ENCODE assay signal across 19 cellular contexts in genomic region chr1:109331113-109331512, GRCh38. TPM values are rescaled to one million over a fixed set of nuclear protein-coding genes. Genes with fewer than 3 reads are reported as not detected.
DNase-seq lines count a peak whose midpoint lies in the region; ATAC-seq, FAIRE-seq and TF ChIP-seq lines count a peak whose summit lies in the region.
"Had no signal": no experiment of that assay in that cellular context is flagged by ENCODE, and none has a peak within 500 bp of the region (broad histone marks: within the 10 kb centered on the region; RNA-seq: fewer than 3 reads in every experiment).

No MANE protein-coding gene starts in this region.

- H3K27me3 ChIP-seq in HepG2 (ENCODE audit: control insufficient read depth in 1 of 2, insufficient read depth in 2 of 2, low read length in 2 of 2) (no peaks in the 10 kb centered on the region), right lobe of liver (no peaks in the 10 kb centered on the region), K562 (ENCODE audit: control insufficient read depth in 2 of 2, insufficient read depth in 2 of 2, low read length in 2 of 2) (no peaks in the 10 kb centered on the region)
- H3K27me3 ChIP-seq: BLaER1 had no signal

- no peak for ATAC-seq in HepG2
- no peak for ATAC-seq in right lobe of liver
- ATAC-seq in K562, result no peak

- H3K4me3 ChIP-seq in HepG2 (replicated peaks in 1 of 3; ENCODE audit: insufficient read depth in 1 of 3, low read depth in 2 of 3, low read length in 3 of 3), result no peak overlapping the region
- no peak overlapping the region for H3K4me3 ChIP-seq in right lobe of liver
- H3K4me3 ChIP-seq in HEK293 (ENCODE audit: low read depth, low read length), result no peak overlapping the region
- no peak overlapping the region for H3K4me3 ChIP-seq in K562
- H3K4me3 ChIP-seq: BLaER1, HAP-1 had no signal

- CTCF ChIA-PET in HepG2 (lab: Yijun Ruan, JAX; ENCODE audit: low intra/inter-chr PET ratio, low total read pairs), result no interaction called here
- CTCF ChIA-PET in HEK293 (lab: Yijun Ruan, JAX), result no interaction called here
- CTCF ChIA-PET in K562 (lab: Yijun Ruan, JAX; ENCODE audit: low intra/inter-chr PET ratio), result no interaction called here

- H3K9me1 ChIP-seq in K562 (ENCODE audit: control insufficient read depth, insufficient read depth, low read length), result no peaks in the 10 kb centered on the region

- in situ Hi-C loops in HepG2 (cut with HindIII; ENCODE audit: extremely low pct_ligation_motif_present, low pct_unique_long_range_greater_than_20kb) (no loop called here), K562 (cut with MboI) (no loop called here)

- H3K4me2 ChIP-seq in HepG2 (ENCODE audit: low read depth, low read length) (no peak overlapping the region), K562 (ENCODE audit: insufficient read depth, low read length) (no peak overlapping the region)
- H3K4me2 ChIP-seq: BLaER1 had no signal

- H3K36me3 ChIP-seq in HepG2 (replicated peaks in 1 of 2; ENCODE audit: control insufficient read depth in 1 of 2, insufficient read depth in 2 of 2, low read length in 2 of 2), result peaks cover 18 to 86% of the 10 kb centered on the region in 2 experiments
- peaks cover 0 to 14% (median 3%) of the 10 kb centered on the region in 4 donors for H3K36me3 ChIP-seq in right lobe of liver
- H3K36me3 ChIP-seq in HEK293 (ENCODE audit: control insufficient read depth in 2 of 2, insufficient read depth in 1 of 2, low read length in 2 of 2), result peaks cover 16 to 80% of the 10 kb centered on the region in 2 experiments
- H3K36me3 ChIP-seq in K562 (ENCODE audit: control insufficient read depth, insufficient read depth, low read length), result peaks cover 90% of the 10 kb centered on the region

- TF ChIP-seq CTCF in HepG2 (CRISPR knock-in tag; IDR thresholded peaks at IDR 0.05) (no peak), right lobe of liver (IDR thresholded peaks at IDR 0.05) (no peak), HEK293 (tag by site-specific recombination; IDR thresholded peaks at IDR 0.05) (no peak), K562 (IDR thresholded peaks at IDR 0.05 in 2 of 3, conservative IDR thresholded peaks at IDR 0.05 in 1 of 3; ENCODE audit: insufficient read depth in 2 of 3, low read depth in 1 of 3, low read length in 3 of 3) (no peak)

- BruUV-seq in HepG2 (replicated peaks; lab: Mats Ljungman, UMichigan), result no TSS peak
- BruUV-seq in K562 (replicated peaks; lab: Mats Ljungman, UMichigan), result no TSS peak

- no peak for TF ChIP-seq POLR2A in HepG2 (IDR thresholded peaks at IDR 0.05; ENCODE audit: insufficient read depth in 1 of 2, low read depth in 2 of 2, low read length in 2 of 2)
- TF ChIP-seq POLR2A in right lobe of liver (IDR thresholded peaks at IDR 0.05), result no peak
- no peak for TF ChIP-seq POLR2A in K562 (conservative IDR thresholded peaks at IDR 0.05)

- H4K20me1 ChIP-seq in HepG2 (ENCODE audit: insufficient read depth, low read length) (no peaks in the 10 kb centered on the region), K562 (replicated peaks; ENCODE audit: control insufficient read depth, insufficient read depth, low read length) (no peaks in the 10 kb centered on the region)
- H4K20me1 ChIP-seq: BLaER1 had no signal

- TF ChIP-seq EP300 in HepG2 (IDR thresholded peaks at IDR 0.05; ENCODE audit: low read depth in 2 of 2, low read length in 2 of 2) (no peak), HepG2 (CRISPR knock-in tag; IDR thresholded peaks at IDR 0.05; ENCODE audit: borderline replicate concordance) (no peak), K562 (IDR thresholded peaks at IDR 0.05; ENCODE audit: low read length) (no peak)

- FAIRE-seq in HepG2 (lab: Jason Lieb, UNC), result peak; percentile 23
- FAIRE-seq in K562 (lab: Jason Lieb, UNC), result no peak
- FAIRE-seq: GM12891 had no signal

- H3K4me1 ChIP-seq in HepG2 (ENCODE audit: insufficient read depth, low read length), result no peaks in the 10 kb centered on the region
- no peaks in the 10 kb centered on the region for H3K4me1 ChIP-seq in right lobe of liver
- H3K4me1 ChIP-seq in HEK293 (ENCODE audit: control insufficient read depth, insufficient read depth, low read length), result no peaks in the 10 kb centered on the region
- no peaks in the 10 kb centered on the region for H3K4me1 ChIP-seq in K562 (replicated peaks in 1 of 2; ENCODE audit: control insufficient read depth in 2 of 2, insufficient read depth in 2 of 2, low read length in 2 of 2)
- H3K4me1 ChIP-seq: BLaER1, Caco-2 had no signal

- no peaks in the 10 kb centered on the region for H3K79me2 ChIP-seq in HepG2 (ENCODE audit: insufficient read depth, low read length)
- no peaks in the 10 kb centered on the region for H3K79me2 ChIP-seq in K562 (ENCODE audit: control insufficient read depth, insufficient read depth, low read length)

- H3K9ac ChIP-seq in HepG2 (ENCODE audit: insufficient read depth, low read depth, low read length), result no peak overlapping the region
- H3K9ac ChIP-seq in K562 (ENCODE audit: insufficient read depth in 1 of 2, low read depth in 2 of 2, low read length in 2 of 2), result no peak overlapping the region
- H3K9ac ChIP-seq: BLaER1 had no signal

- 0 out of 2 replicates have a peak, but pooled peaks cover 4% of the 10 kb centered on the region for H3K9me3 ChIP-seq in HepG2 (ENCODE audit: low read length)
- H3K9me3 ChIP-seq in right lobe of liver, result peaks cover 0 to 7% (median 5%) of the 10 kb centered on the region in 4 donors
- H3K9me3 ChIP-seq in HEK293 (ENCODE audit: control insufficient read depth, insufficient read depth, low read depth, low read length), result no peaks in the 10 kb centered on the region
- H3K9me3 ChIP-seq in K562 (replicated peaks; ENCODE audit: control insufficient read depth, insufficient read depth, low read depth, low read length), result peaks cover 15% of the 10 kb centered on the region

- intact Hi-C loops in HepG2 (cut with micrococcal nuclease; ENCODE audit: unreplicated experiment) (no loop called here), right lobe of liver (cut with DNase I) (no loop called here), K562 (cut with micrococcal nuclease) (no loop called here)

- H3K27ac ChIP-seq in HepG2 (ENCODE audit: extremely low read length, insufficient read depth, low read length), result no peak overlapping the region
- no peak overlapping the region for H3K27ac ChIP-seq in right lobe of liver
- no peak overlapping the region for H3K27ac ChIP-seq in HEK293 (ENCODE audit: extremely low read depth, low read depth, low read length)
- H3K27ac ChIP-seq in K562 (ENCODE audit: extremely low read depth, low read depth, low read length), result no peak overlapping the region
- H3K27ac ChIP-seq: BLaER1, HL-60 had no signal

- no peak for DNase-seq in HepG2 (ENCODE audit: low spot score)
- no peak for DNase-seq in right lobe of liver
- DNase-seq in K562 (ENCODE audit: extremely low read depth in 1 of 4, low spot score in 3 of 4), result no peak
- DNase-seq in DMS153 treated with DMSO at 0.1 percent for 48 hours (lab: John Stamatoyannopoulos, UW; ENCODE audit: unreplicated experiment), result no peak
- no peak for DNase-seq in pons (ENCODE audit: low spot score)
- no peak for DNase-seq in DMS 273 (lab: John Stamatoyannopoulos, UW; ENCODE audit: unreplicated experiment)
- DNase-seq: AML-193; Caco-2; CD8-positive, alpha-beta memory T cell; DMS79 treated with DMSO at 0.1 percent for 48 hours; EL; GOT3; HFFc6; KBM-7 had no signal

- TF ChIP-seq RAD21 in HepG2 (CRISPR knock-in tag; IDR thresholded peaks at IDR 0.05) (no peak), K562 (CRISPR knock-in tag; conservative IDR thresholded peaks at IDR 0.05 in 1 of 2, IDR thresholded peaks at IDR 0.05 in 1 of 2) (no peak)

- H2AFZ ChIP-seq in HepG2 (ENCODE audit: low read length), result no peak overlapping the region
- H2AFZ ChIP-seq in K562 (ENCODE audit: low read depth, low read length), result no peak overlapping the region

- POLR2A ChIA-PET in HepG2 (lab: Yijun Ruan, JAX), result no interaction called here
- POLR2A ChIA-PET in HEK293 (lab: Yijun Ruan, JAX), result no interaction called here
- POLR2A ChIA-PET in K562 (lab: Yijun Ruan, JAX), result no interaction called here

RNA-seq across cellular contexts. Expression of gene MYBPHL, which starts 24.3 kb away (rescaled TPM):
- total RNA-seq in HepG2 (2016; rRNA removed; fragmentation: Illumina TruSeq; extraction: Trizol) (3.8 and 5.7 TPM in 2 replicates), right lobe of liver (not detected), K562 (2014; rRNA removed) (0.49 and 0.50 TPM in 2 replicates), K562 (2014; rRNA removed; fragmentation: Illumina TruSeq; extraction: Trizol) (0.33 and 0.57 TPM in 2 replicates), K562 (2015; rRNA removed; fragmentation: Illumina TruSeq; extraction: Trizol) (0.15 and 0.22 TPM in 2 replicates), K562 (2021) (0.34 and 0.66 TPM in 2 replicates)
- 3.1 and 3.6 TPM in 2 replicates for total RNA-seq in HepG2 (2016; cell fraction: cytosol; rRNA removed; fragmentation: Illumina TruSeq; extraction: Trizol; ENCODE audit: low read depth)
- total RNA-seq in HepG2 (2016; cell fraction: insoluble cytoplasmic fraction; rRNA removed; fragmentation: Illumina TruSeq; extraction: Trizol), result 2.8 and 5.0 TPM in 2 replicates
- 3.2 and 3.4 TPM in 2 replicates for total RNA-seq in HepG2 (2016; cell fraction: membrane; rRNA removed; fragmentation: Illumina TruSeq; extraction: Trizol)
- total RNA-seq in HepG2 (2016; cell fraction: nucleus; rRNA removed; fragmentation: Illumina TruSeq; extraction: Trizol), result 2.4 and 2.6 TPM in 2 replicates
- polyA plus RNA-seq in HepG2 (2011; rRNA removed) (3.7 and 6.1 TPM in 2 replicates), K562 (2011; rRNA removed) (0.60 and 1.9 TPM in 2 replicates), K562 (2014; fragmentation: Illumina TruSeq; extraction: Trizol) (0.22 and 0.36 TPM in 2 replicates), K562 (2014; fragmentation: Nextera tagmentation; extraction: Ambion mirVana) (under 1 TPM; 0.20 TPM), K562 (2014; rRNA removed) (0.08 and 0.45 TPM in 2 replicates)
- 4.3 and 4.4 TPM in 2 replicates for polyA plus RNA-seq in HepG2 (2011; cell fraction: cytosol; rRNA removed)
- polyA plus RNA-seq in HepG2 (2011; cell fraction: nucleus; rRNA removed), result 6.0 and 7.0 TPM in 2 replicates
- 2.5 and 2.7 TPM in 2 replicates for polyA plus RNA-seq in HepG2 (2012)
- 2.2 TPM in 2 replicates for polyA plus RNA-seq in HepG2 (2016; cell fraction: cytosol; fragmentation: Illumina TruSeq; extraction: Trizol; ENCODE audit: low read depth)
- polyA plus RNA-seq in HepG2 (2016; cell fraction: insoluble cytoplasmic fraction; fragmentation: Illumina TruSeq; extraction: Trizol; ENCODE audit: low read depth), result 4.9 and 5.8 TPM in 2 replicates
- polyA plus RNA-seq in HepG2 (2016; cell fraction: membrane; fragmentation: Illumina TruSeq; extraction: Trizol; ENCODE audit: low read depth), result 2.6 and 2.9 TPM in 2 replicates
- 4.3 and 5.1 TPM in 2 replicates for polyA plus RNA-seq in HepG2 (2016; cell fraction: nucleus; fragmentation: Illumina TruSeq; extraction: Trizol; ENCODE audit: insufficient read depth, low read depth)
- 0.30 and 3.0 TPM in 2 replicates for polyA minus RNA-seq in HepG2 (2011; rRNA and poly(A)+ RNA removed; ENCODE audit: low replicate concordance)
- polyA minus RNA-seq in HepG2 (2011; cell fraction: cytosol; rRNA and poly(A)+ RNA removed), result 1.1 and 1.3 TPM in 2 replicates
- 2.3 and 2.9 TPM in 2 replicates for polyA minus RNA-seq in HepG2 (2011; cell fraction: nucleus; rRNA and poly(A)+ RNA removed)
- total RNA-seq in K562 (2011; cell fraction: chromatin; rRNA removed; ENCODE audit: low replicate concordance), result 1.2 and 1.7 TPM in 2 replicates
- 1.2 TPM in 2 replicates for total RNA-seq in K562 (2011; cell fraction: nucleolus; rRNA removed)
- total RNA-seq in K562 (2011; cell fraction: nucleoplasm; rRNA removed), result 1.5 TPM in 1 of 2 replicates, not detected in the other
- polyA plus RNA-seq in K562 (2011; cell fraction: cytosol; rRNA removed), result 0.52 and 2.6 TPM in 2 replicates
- 0.73 and 4.1 TPM in 2 replicates for polyA plus RNA-seq in K562 (2011; cell fraction: nucleus; rRNA removed)
- 0.08 and 0.36 TPM in 2 replicates for polyA plus RNA-seq in K562 (2012)
- polyA minus RNA-seq in K562 (2011; rRNA and poly(A)+ RNA removed), result 0.42 and 0.74 TPM in 2 replicates
- polyA minus RNA-seq in K562 (2011; cell fraction: cytosol; rRNA and poly(A)+ RNA removed), result 0.57 TPM in 1 of 2 replicates, not detected in the other
- polyA minus RNA-seq in K562 (2011; cell fraction: nucleus; rRNA and poly(A)+ RNA removed), result 0.56 and 0.67 TPM in 2 replicates
- total RNA-seq: Caco-2; CD8-positive, alpha-beta memory T cell; HFFc6 had no signal
- polyA plus RNA-seq: CD8-positive, alpha-beta memory T cell had no signal

RNA-seq across cellular contexts. Expression of gene PSRC1, which starts 48.2 kb away (rescaled TPM):
- total RNA-seq in HepG2 (2016; rRNA removed; fragmentation: Illumina TruSeq; extraction: Trizol) (26.5 and 28.6 TPM in 2 replicates), right lobe of liver (1 to 10 TPM in 5 of 6 experiments, under 1 TPM in 1; 0.70 to 3.4 (median 1.5) TPM), K562 (2014; rRNA removed) (52.2 and 64.0 TPM in 2 replicates), K562 (2014; rRNA removed; fragmentation: Illumina TruSeq; extraction: Trizol) (27.9 and 28.7 TPM in 2 replicates), K562 (2015; rRNA removed; fragmentation: Illumina TruSeq; extraction: Trizol) (34.7 and 37.0 TPM in 2 replicates), K562 (2021) (51.8 and 55.4 TPM in 2 replicates)
- total RNA-seq in HepG2 (2016; cell fraction: cytosol; rRNA removed; fragmentation: Illumina TruSeq; extraction: Trizol; ENCODE audit: low read depth), result 15.7 and 18.2 TPM in 2 replicates
- 23.7 and 27.5 TPM in 2 replicates for total RNA-seq in HepG2 (2016; cell fraction: insoluble cytoplasmic fraction; rRNA removed; fragmentation: Illumina TruSeq; extraction: Trizol)
- 24.4 and 25.4 TPM in 2 replicates for total RNA-seq in HepG2 (2016; cell fraction: membrane; rRNA removed; fragmentation: Illumina TruSeq; extraction: Trizol)
- total RNA-seq in HepG2 (2016; cell fraction: nucleus; rRNA removed; fragmentation: Illumina TruSeq; extraction: Trizol), result 23.6 and 27.9 TPM in 2 replicates
- polyA plus RNA-seq in HepG2 (2011; rRNA removed) (23.9 and 30.3 TPM in 2 replicates), K562 (2011; rRNA removed) (39.3 and 59.5 TPM in 2 replicates), K562 (2014; fragmentation: Illumina TruSeq; extraction: Trizol) (41.8 and 49.7 TPM in 2 replicates), K562 (2014; fragmentation: Nextera tagmentation; extraction: Ambion mirVana) (1 to 10 TPM; 6.5 to 7.9 TPM), K562 (2014; rRNA removed) (56.1 and 65.2 TPM in 2 replicates)
- polyA plus RNA-seq in HepG2 (2011; cell fraction: cytosol; rRNA removed), result 11.8 and 18.1 TPM in 2 replicates
- 104 and 135 TPM in 2 replicates for polyA plus RNA-seq in HepG2 (2011; cell fraction: nucleus; rRNA removed)
- 12.2 and 19.3 TPM in 2 replicates for polyA plus RNA-seq in HepG2 (2012)
- polyA plus RNA-seq in HepG2 (2016; cell fraction: cytosol; fragmentation: Illumina TruSeq; extraction: Trizol; ENCODE audit: low read depth), result 13.9 and 14.3 TPM in 2 replicates
- 37.5 and 41.0 TPM in 2 replicates for polyA plus RNA-seq in HepG2 (2016; cell fraction: insoluble cytoplasmic fraction; fragmentation: Illumina TruSeq; extraction: Trizol; ENCODE audit: low read depth)
- 24.3 and 27.2 TPM in 2 replicates for polyA plus RNA-seq in HepG2 (2016; cell fraction: membrane; fragmentation: Illumina TruSeq; extraction: Trizol; ENCODE audit: low read depth)
- polyA plus RNA-seq in HepG2 (2016; cell fraction: nucleus; fragmentation: Illumina TruSeq; extraction: Trizol; ENCODE audit: insufficient read depth, low read depth), result 82.1 and 85.7 TPM in 2 replicates
- polyA minus RNA-seq in HepG2 (2011; rRNA and poly(A)+ RNA removed; ENCODE audit: low replicate concordance), result 12.7 and 26.2 TPM in 2 replicates
- 7.7 and 12.2 TPM in 2 replicates for polyA minus RNA-seq in HepG2 (2011; cell fraction: cytosol; rRNA and poly(A)+ RNA removed)
- 12.3 and 21.4 TPM in 2 replicates for polyA minus RNA-seq in HepG2 (2011; cell fraction: nucleus; rRNA and poly(A)+ RNA removed)
- 69.7 and 109 TPM in 2 replicates for total RNA-seq in K562 (2011; cell fraction: chromatin; rRNA removed; ENCODE audit: low replicate concordance)
- 85.4 and 86.3 TPM in 2 replicates for total RNA-seq in K562 (2011; cell fraction: nucleolus; rRNA removed)
- 66.2 and 83.3 TPM in 2 replicates for total RNA-seq in K562 (2011; cell fraction: nucleoplasm; rRNA removed)
- polyA plus RNA-seq in K562 (2011; cell fraction: cytosol; rRNA removed), result 40.2 and 44.2 TPM in 2 replicates
- 225 and 272 TPM in 2 replicates for polyA plus RNA-seq in K562 (2011; cell fraction: nucleus; rRNA removed)
- polyA plus RNA-seq in K562 (2012), result 43.7 and 45.1 TPM in 2 replicates
- polyA minus RNA-seq in K562 (2011; rRNA and poly(A)+ RNA removed), result 16.7 and 17.2 TPM in 2 replicates
- 15.9 and 17.8 TPM in 2 replicates for polyA minus RNA-seq in K562 (2011; cell fraction: cytosol; rRNA and poly(A)+ RNA removed)
- 23.6 and 43.5 TPM in 2 replicates for polyA minus RNA-seq in K562 (2011; cell fraction: nucleus; rRNA and poly(A)+ RNA removed)

Comparison
In these comparisons a context has a peak if more than half of its experiments do, and no peak if none do; other contexts are left out.
1. Of the 241 proteins assayed by ChIP-seq in both HepG2 and K562: peak only in HepG2: none; only in K562: ADNP; in both: none; in neither: 239; mixed calls (peak in some experiments, not most) for 1.